ENCODE assay signal across 30 cellular contexts in the genomic region with DNA sequence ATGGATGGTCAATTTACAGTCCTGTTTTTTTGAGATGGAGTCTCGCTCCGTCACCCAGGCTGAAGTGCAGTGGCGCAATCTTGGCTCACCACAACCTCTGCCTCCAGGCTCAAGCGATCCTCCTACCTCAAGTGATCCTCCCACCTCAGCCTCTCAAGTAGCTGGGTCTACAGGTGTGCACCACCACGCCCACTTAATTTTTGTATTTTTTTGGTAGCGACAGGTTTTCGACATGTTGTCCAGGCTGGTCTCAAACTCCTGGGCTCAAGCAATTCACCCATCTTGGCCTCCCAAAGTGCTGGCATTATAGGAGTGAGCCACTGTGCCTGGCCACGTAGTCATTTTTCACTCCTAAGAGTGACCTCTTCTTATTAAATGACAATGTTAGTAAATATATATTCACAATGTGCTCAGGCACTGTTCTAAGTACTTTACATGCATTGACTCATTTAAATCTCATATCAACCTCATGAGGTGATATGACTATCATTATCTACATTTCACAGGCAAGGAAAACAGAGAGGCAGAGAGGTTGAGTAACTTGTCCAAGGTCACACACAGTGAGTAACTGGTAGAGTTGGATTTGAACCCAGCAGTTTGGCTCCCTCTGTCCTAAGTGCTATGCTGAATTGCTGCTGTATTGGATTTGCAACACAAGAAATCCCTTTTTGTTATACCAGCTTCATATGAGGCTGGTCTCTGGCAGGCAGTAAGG. TPM values are rescaled to one million over a fixed set of nuclear protein-coding genes. Genes with fewer than 3 reads are reported as not detected.
"Had no signal": no experiment of that assay in that cellular context is flagged by ENCODE, and none has a peak within 500 bp of the region (broad histone marks: within the 10 kb centered on the region; RNA-seq: fewer than 3 reads in every experiment).

No MANE protein-coding gene starts in this region.

- H3K4me3 Mint-ChIP-seq: activated CD4-positive, alpha-beta memory T cell treated with anti-CD3 and anti-CD28 coated beads for 36 hours; activated naive CD8-positive, alpha-beta T cell; activated T-cell treated with anti-CD3 and anti-CD28 coated beads, Interleukin-2, amount 50 U/mL, for 4 hours; effector memory CD8-positive, alpha-beta T cell; memory B cell; natural killer cell; stimulated activated memory B cell treated with anti-CD40 and anti-IgM and Interleukin-4, amounts not matched to agents 10 μg/mL and 1 μg/mL and 100 μg/mL, for 72 hours had no signal

- H3K27me3 Mint-ChIP-seq: activated naive CD8-positive, alpha-beta T cell; progenitor cell of endocrine pancreas had no signal

- H3K4me3 ChIP-seq: body of pancreas, skin epidermis, suprapubic skin, tibial artery, upper lobe of right lung had no signal

- H3K4me1 ChIP-seq: upper lobe of right lung had no signal

- H3K27ac Mint-ChIP-seq: activated CD4-positive, alpha-beta memory T cell treated with anti-CD3 and anti-CD28 coated beads for 36 hours; activated naive CD8-positive, alpha-beta T cell; activated T-helper 2 cell treated with anti-CD3 and anti-CD28 coated beads, Interferon-gamma antibody, Interleukin-2, Interleukin-4, amounts not matched to agents 10 μg/mL and 5 μg/mL and 100 μg/mL, durations not matched to agents 14 hours and 24 hours and 36 hours; effector memory CD8-positive, alpha-beta T cell; memory B cell; natural killer cell; progenitor cell of endocrine pancreas; stimulated activated memory B cell treated with anti-CD40 and anti-IgM and Interleukin-4, amounts not matched to agents 10 μg/mL and 1 μg/mL and 100 μg/mL, for 72 hours had no signal

- H3K36me3 Mint-ChIP-seq: natural killer cell had no signal

- H3K27me3 ChIP-seq: body of pancreas, suprapubic skin had no signal

- H3K36me3 ChIP-seq: suprapubic skin, tibial artery, upper lobe of right lung had no signal

- DNase-seq: activated CD4-positive, alpha-beta memory T cell treated with anti-CD3 and anti-CD28 coated beads for 36 hours; activated CD4-positive, alpha-beta T cell treated with anti-CD3 and anti-CD28 coated beads for 48 hours; activated CD8-positive, alpha-beta memory T cell treated with anti-CD3 and anti-CD28 coated beads, Interleukin-2, amount 50 U/mL, for 48 hours; activated T-cell treated with anti-CD3 and anti-CD28 coated beads, Interleukin-2, amount 50 U/mL, for 4 hours; aorta; body of pancreas; cortex of kidney; effector memory CD8-positive, alpha-beta T cell; foreskin fibroblast; head of caudate nucleus; hippocampal formation; natural killer cell; stimulated activated CD4-positive, alpha-beta T cell treated with anti-CD3 and anti-CD28 coated beads, Interleukin-4, amount 100 ng/mL, for 24 hours; tibial artery; upper lobe of right lung had no signal

- ATAC-seq: activated T-cell treated with anti-CD3 and anti-CD28 coated beads, Interleukin-2, amount 50 U/mL, for 4 hours; body of pancreas; effector memory CD8-positive, alpha-beta T cell; esophagus mucosa; natural killer cell; sciatic nerve; stimulated activated memory B cell treated with anti-CD40 and anti-IgM and Interleukin-4, amounts not matched to agents 10 μg/mL and 1 μg/mL and 100 μg/mL, for 72 hours; upper lobe of right lung had no signal

- H3K9me3 Mint-ChIP-seq: activated CD4-positive, alpha-beta memory T cell treated with anti-CD3 and anti-CD28 coated beads for 36 hours; activated T-cell treated with anti-CD3 and anti-CD28 coated beads, Interleukin-2, amount 50 U/mL, for 4 hours; activated T-helper 2 cell treated with anti-CD3 and anti-CD28 coated beads, Interferon-gamma antibody, Interleukin-2, Interleukin-4, amounts not matched to agents 10 μg/mL and 5 μg/mL and 100 μg/mL, durations not matched to agents 14 hours and 24 hours and 36 hours; natural killer cell had no signal

- H3K27ac ChIP-seq: body of pancreas, skin epidermis, suprapubic skin, tibial artery, upper lobe of right lung, VCaP had no signal

RNA-seq across cellular contexts. Expression of a gene that starts 29.7 kb away (rescaled TPM):
- total RNA-seq: chondrocyte; kidney epithelial cell; lower leg skin; natural killer cell; osteoblast; progenitor cell of endocrine pancreas; suprapubic skin; T-helper 1 cell treated with Interleukin-12 subunit alpha and Interleukin-12 subunit beta and Interleukin-4 antibody, amounts not matched to agents 30 ng/mL and 1 ng/mL, for 36 hours; upper lobe of right lung had no signal
